In the genomic region with DNA sequence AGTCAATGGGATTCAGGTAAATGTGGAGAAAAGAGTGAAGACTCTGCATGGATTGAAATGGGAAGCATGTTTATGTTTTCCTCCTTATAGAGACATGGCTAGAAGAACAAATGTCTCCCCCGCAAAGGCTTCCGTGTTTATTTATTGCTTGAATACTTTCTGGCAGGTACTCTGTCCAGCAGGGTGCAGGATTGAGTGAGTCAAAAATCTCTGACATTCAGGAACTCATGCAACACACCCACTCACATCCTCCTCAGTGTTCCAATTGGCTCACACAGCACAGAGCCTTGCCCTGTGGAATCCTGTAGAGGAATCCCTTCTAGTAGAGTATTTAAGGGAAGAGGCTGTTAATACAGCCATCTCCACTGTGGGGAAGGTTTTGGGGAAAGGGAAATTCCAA, we compare ENCODE assay signal across 9 cellular contexts.
DNase-seq lines count a peak whose midpoint lies in the region; ATAC-seq and TF ChIP-seq lines count a peak whose summit lies in the region.
"Had no signal": no experiment of that assay in that cellular context is flagged by ENCODE, and none has a peak within 500 bp of the region (broad histone marks: within the 10 kb centered on the region; RNA-seq: fewer than 3 reads in every experiment).

No MANE protein-coding gene starts in this region.

- no peaks in the 10 kb centered on the region for H3K4me1 Mint-ChIP-seq in neural crest cell
- peaks cover 0 to 2% (median 0%) of the 10 kb centered on the region in 7 donors for H3K4me1 Mint-ChIP-seq in naive thymus-derived CD4-positive, alpha-beta T cell
- no peaks in the 10 kb centered on the region for H3K4me1 Mint-ChIP-seq in stimulated activated effector memory CD8-positive, alpha-beta T cell treated with anti-CD3 and anti-CD28 coated beads, Interleukin-12 subunit alpha, Interleukin-12 subunit beta, amount 100 ng/mL, for 72 hours

- no peak overlapping the region for H3K4me2 ChIP-seq in PC-9

- TF ChIP-seq CTCF in PC-9 (conservative IDR thresholded peaks at IDR 0.05) (0 out of 2 replicates have a peak, but pooled peaks have one; percentile 28), neural crest cell (conservative IDR thresholded peaks at IDR 0.05) (peak; percentile 42)

- no peak overlapping the region for H3K27ac ChIP-seq in PC-9
- no peak overlapping the region for H3K27ac ChIP-seq in naive thymus-derived CD4-positive, alpha-beta T cell (ENCODE audit: low read depth, low read length)

- H3K36me3 Mint-ChIP-seq in neural crest cell (ENCODE audit: low read depth): no peaks in the 10 kb centered on the region
- no peaks in the 10 kb centered on the region for H3K36me3 Mint-ChIP-seq in naive thymus-derived CD4-positive, alpha-beta T cell
- no peaks in the 10 kb centered on the region for H3K36me3 Mint-ChIP-seq in stimulated activated effector memory CD8-positive, alpha-beta T cell treated with anti-CD3 and anti-CD28 coated beads, Interleukin-12 subunit alpha, Interleukin-12 subunit beta, amount 100 ng/mL, for 72 hours

- intact Hi-C loops in PC-9 (cut with micrococcal nuclease; ENCODE audit: unreplicated experiment): no loop called here
- intact Hi-C loops in naive thymus-derived CD4-positive, alpha-beta T cell (cut with micrococcal nuclease): no loop called here

- no peak overlapping the region for H3K4me3 Mint-ChIP-seq in neural crest cell
- H3K4me3 Mint-ChIP-seq in naive thymus-derived CD4-positive, alpha-beta T cell: no peak overlapping the region
- H3K4me3 Mint-ChIP-seq in stimulated activated effector memory CD8-positive, alpha-beta T cell treated with anti-CD3 and anti-CD28 coated beads, Interleukin-12 subunit alpha, Interleukin-12 subunit beta, amount 100 ng/mL, for 72 hours: no peak overlapping the region

- H2AFZ ChIP-seq in PC-9: no peak overlapping the region

- peak; percentile 64 for ATAC-seq in HG02610 (IDR thresholded peaks at IDR 0.05; ENCODE audit: unreplicated experiment)
- ATAC-seq in naive thymus-derived CD4-positive, alpha-beta T cell: no peak
- ATAC-seq in stimulated activated effector memory CD8-positive, alpha-beta T cell treated with anti-CD3 and anti-CD28 coated beads, Interleukin-12 subunit alpha, Interleukin-12 subunit beta, amount 100 ng/mL, for 72 hours: no peak
- no peak for ATAC-seq in GM21723 (IDR thresholded peaks at IDR 0.05; ENCODE audit: unreplicated experiment)

- H3K9me3 Mint-ChIP-seq in neural crest cell: no peaks in the 10 kb centered on the region
- peaks cover 0 to 6% (median 0%) of the 10 kb centered on the region in 11 donors for H3K9me3 Mint-ChIP-seq in naive thymus-derived CD4-positive, alpha-beta T cell
- H3K9me3 Mint-ChIP-seq in stimulated activated effector memory CD8-positive, alpha-beta T cell treated with anti-CD3 and anti-CD28 coated beads, Interleukin-12 subunit alpha, Interleukin-12 subunit beta, amount 100 ng/mL, for 72 hours: peaks cover 13% of the 10 kb centered on the region

- H3K9me2 ChIP-seq in PC-9 (ENCODE audit: insufficient read depth): no peaks in the 10 kb centered on the region

- no TSS peak for BruUV-seq in PC-9 (replicated peaks; lab: Mats Ljungman, UMichigan)

- H3K4me3 ChIP-seq in PC-9: no peak overlapping the region
- H3K4me3 ChIP-seq in naive thymus-derived CD4-positive, alpha-beta T cell (ENCODE audit: low read length): no peak overlapping the region

- H3K36me3 ChIP-seq in PC-9 (ENCODE audit: low read depth): no peaks in the 10 kb centered on the region
- no peaks in the 10 kb centered on the region for H3K36me3 ChIP-seq in naive thymus-derived CD4-positive, alpha-beta T cell (ENCODE audit: control insufficient read depth in 2 of 3, insufficient read depth in 3 of 3, low read length in 3 of 3)

- no peaks in the 10 kb centered on the region for H3K27me3 Mint-ChIP-seq in neural crest cell (ENCODE audit: low read depth)
- H3K27me3 Mint-ChIP-seq in naive thymus-derived CD4-positive, alpha-beta T cell: no peaks in the 10 kb centered on the region

- H3K79me2 ChIP-seq in PC-9 (ENCODE audit: low read depth): no peaks in the 10 kb centered on the region

- H3K27me3 ChIP-seq in PC-9 (ENCODE audit: insufficient read depth, low read depth): no peaks in the 10 kb centered on the region
- H3K27me3 ChIP-seq in naive thymus-derived CD4-positive, alpha-beta T cell (ENCODE audit: control insufficient read depth in 2 of 2, insufficient read depth in 2 of 2, low read length in 2 of 2): no peaks in the 10 kb centered on the region

- no peaks in the 10 kb centered on the region for H3K9me3 ChIP-seq in PC-9 (ENCODE audit: insufficient read depth, low read depth)
- no peaks in the 10 kb centered on the region for H3K9me3 ChIP-seq in naive thymus-derived CD4-positive, alpha-beta T cell (ENCODE audit: control insufficient read depth in 2 of 3, low read length in 3 of 3)

- POLR2A ChIA-PET in PC-9 (lab: Charles Lee; ENCODE audit: unreplicated experiment): no interaction called here
- POLR2A ChIA-PET in naive thymus-derived CD4-positive, alpha-beta T cell (lab: Charles Lee): no interaction called here

- no peaks in the 10 kb centered on the region for H3F3A ChIP-seq in PC-9 (ENCODE audit: insufficient read depth, low read depth)

- H3K27ac Mint-ChIP-seq in neural crest cell (ENCODE audit: unreplicated experiment): no peak overlapping the region
- no peak overlapping the region for H3K27ac Mint-ChIP-seq in naive thymus-derived CD4-positive, alpha-beta T cell
- no peak overlapping the region for H3K27ac Mint-ChIP-seq in stimulated activated effector memory CD8-positive, alpha-beta T cell treated with anti-CD3 and anti-CD28 coated beads, Interleukin-12 subunit alpha, Interleukin-12 subunit beta, amount 100 ng/mL, for 72 hours

- peak; percentile 29 for DNase-seq in DMS153 (lab: John Stamatoyannopoulos, UW)
- no peak for DNase-seq in DMS153 treated with DMSO at 0.1 percent for 48 hours (lab: John Stamatoyannopoulos, UW; ENCODE audit: unreplicated experiment)
- no peak for DNase-seq in PC-9
- DNase-seq in neural crest cell (ENCODE audit: low read depth, low spot score): no peak
- no peak for DNase-seq in naive thymus-derived CD4-positive, alpha-beta T cell
- no peak for DNase-seq in stimulated activated effector memory CD8-positive, alpha-beta T cell treated with anti-CD3 and anti-CD28 coated beads, Interleukin-12 subunit alpha, Interleukin-12 subunit beta, amount 100 ng/mL, for 72 hours (ENCODE audit: low spot score in 2 of 2)
- DNase-seq: T-helper 1 cell had no signal

- no peaks in the 10 kb centered on the region for H3K4me1 ChIP-seq in PC-9 (replicated peaks; ENCODE audit: insufficient read depth)
- no peaks in the 10 kb centered on the region for H3K4me1 ChIP-seq in naive thymus-derived CD4-positive, alpha-beta T cell (ENCODE audit: control insufficient read depth in 2 of 2, insufficient read depth in 2 of 2, low read length in 2 of 2)

- no peaks in the 10 kb centered on the region for H4K20me1 ChIP-seq in PC-9 (ENCODE audit: insufficient read depth)

- CTCF ChIA-PET in PC-9 (lab: Charles Lee): no interaction called here
- CTCF ChIA-PET in naive thymus-derived CD4-positive, alpha-beta T cell (lab: Charles Lee): no interaction called here
